Comparison of ENCODE assay signal across 21 cellular contexts in genomic region chr9:111831371-111832108, GRCh38. TPM values are rescaled to one million over a fixed set of nuclear protein-coding genes. Genes with fewer than 3 reads are reported as not detected.
"Had no signal": no experiment of that assay in that cellular context is flagged by ENCODE, and none has a peak within 500 bp of the region (broad histone marks: within the 10 kb centered on the region; RNA-seq: fewer than 3 reads in every experiment).

No MANE protein-coding gene starts in this region.

- H3K4me3 ChIP-seq: ascending aorta, left ventricle myocardium inferior, tibial nerve had no signal

- H3K36me3 ChIP-seq: ascending aorta, left ventricle myocardium inferior, tibial nerve had no signal

- H3K4me1 ChIP-seq: ascending aorta, left ventricle myocardium inferior, tibial nerve had no signal

- H3K9me3 ChIP-seq: ascending aorta, left ventricle myocardium inferior, tibial nerve had no signal

- ATAC-seq: activated naive CD8-positive, alpha-beta T cell treated with anti-CD3 and anti-CD28 coated beads, Interleukin-2, amount 50 U/mL, for 24 hours; effector memory CD8-positive, alpha-beta T cell; stimulated activated naive CD8-positive, alpha-beta T cell treated with anti-CD3 and anti-CD28 coated beads, Interleukin-15, Interleukin-2, amounts not matched to agents 100 U/mL and 50 U/mL, for 24 hours had no signal

- H3K27me3 ChIP-seq: ascending aorta, tibial nerve had no signal

- DNase-seq: activated B cell treated with CpG ODN at 0.5 μM for 24 hours; activated CD4-positive, alpha-beta memory T cell treated with anti-CD3 and anti-CD28 coated beads, Interleukin-2, amount 10 ng/mL, durations not matched to agents 7 days and 5 days; activated CD4-positive, alpha-beta T cell treated with anti-CD3 and anti-CD28 coated beads for 48 hours; activated naive CD4-positive, alpha-beta T cell treated with Interleukin-2 at 50 U/mL for 16 hours; activated naive CD8-positive, alpha-beta T cell treated with anti-CD3 and anti-CD28 coated beads, Interleukin-2, amount 50 U/mL, for 24 hours; activated T-cell treated with anti-CD3 and anti-CD28 coated beads, Interleukin-2, amount 50 U/mL, for 1 hour; dermis blood vessel endothelial cell; effector memory CD8-positive, alpha-beta T cell; foreskin melanocyte; kidney glomerular epithelial cell; left ventricle myocardium inferior; nephron progenitor cell; posterior cingulate gyrus; retina; stimulated activated naive CD8-positive, alpha-beta T cell treated with anti-CD3 and anti-CD28 coated beads, Interleukin-15, Interleukin-2, amounts not matched to agents 100 U/mL and 50 U/mL, for 24 hours; substantia nigra had no signal

- H3K27ac ChIP-seq: ascending aorta, left ventricle myocardium inferior, tibial nerve had no signal

RNA-seq across cellular contexts. Expression of gene SHOC1, which starts 36.8 kb away (rescaled TPM):
- total RNA-seq: activated B cell treated with CpG ODN at 0.5 μM for 24 hours; activated CD4-positive, alpha-beta memory T cell treated with anti-CD3 and anti-CD28 coated beads, Interleukin-2, amount 10 ng/mL, durations not matched to agents 7 days and 5 days; activated T-helper 17 cell treated with anti-CD3 and anti-CD28 coated beads, Interleukin-2, amount 50 U/mL, for 72 hours; ascending aorta; chondrocyte; dermis blood vessel endothelial cell; left ventricle myocardium inferior; myocyte; tibial nerve had no signal
